ENCODE assay signal across 8 cellular contexts in the genomic region with DNA sequence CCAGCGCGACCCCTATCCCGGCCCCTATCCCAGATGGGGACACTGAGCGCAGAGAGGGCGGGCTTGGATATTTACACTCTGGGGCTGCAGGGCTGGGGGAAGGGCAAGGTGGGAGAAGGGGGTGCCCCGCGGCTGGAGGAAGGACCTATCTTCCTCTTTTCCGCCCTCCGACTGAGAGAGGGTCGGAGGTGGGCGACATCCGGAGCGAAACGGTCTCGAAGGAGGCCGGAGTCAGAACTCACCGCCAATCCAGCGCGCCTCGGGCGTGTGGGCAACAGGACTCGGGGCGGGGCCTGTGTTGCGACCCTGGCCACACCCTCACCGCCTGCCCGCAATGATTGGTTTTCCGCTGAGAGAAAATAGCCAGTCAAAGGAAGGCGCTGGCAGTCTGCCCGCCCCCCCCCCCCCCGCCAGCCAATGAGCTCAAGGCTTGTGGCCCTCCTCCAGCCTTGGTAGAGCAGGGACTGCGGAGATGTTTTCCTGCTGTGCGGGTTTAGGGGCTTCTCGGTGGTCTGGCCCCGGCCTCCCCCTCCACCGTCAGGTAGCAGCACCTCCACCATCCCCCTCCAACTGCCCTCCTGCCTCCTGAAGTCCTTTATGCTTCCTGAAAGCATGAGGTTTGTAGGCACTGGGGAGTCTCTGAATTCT. TPM values are rescaled to one million over a fixed set of nuclear protein-coding genes. Genes with fewer than 3 reads are reported as not detected.
DNase-seq lines count a peak whose midpoint lies in the region; ATAC-seq and TF ChIP-seq lines count a peak whose summit lies in the region.

A gene with protein sequence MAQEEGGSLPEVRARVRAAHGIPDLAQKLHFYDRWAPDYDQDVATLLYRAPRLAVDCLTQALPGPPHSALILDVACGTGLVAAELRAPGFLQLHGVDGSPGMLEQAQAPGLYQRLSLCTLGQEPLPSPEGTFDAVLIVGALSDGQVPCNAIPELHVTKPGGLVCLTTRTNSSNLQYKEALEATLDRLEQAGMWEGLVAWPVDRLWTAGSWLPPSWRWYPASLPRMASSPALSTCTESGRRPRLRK (minus strand): TSS at position 269 of the 648 bp plus-strand sequence. CDS start 376 bp downstream, outside the sequence.

- peak within 1 kb of the TSS; percentile 89 for H2AFZ ChIP-seq in parathyroid adenoma

- in situ Hi-C loops in transverse colon (cut with MboI; ENCODE audit: low pct_ligation_motif_present in 1 of 4, low pct_unique_long_range_greater_than_20kb in 1 of 4, low sequenced_read_pairs in 3 of 4): no loop called here

- H3K27ac ChIP-seq in parathyroid adenoma (peak within 1 kb of the TSS; percentile 69), transverse colon (peak within 1 kb of the TSS; percentile 81 to 84 (median 83))

- peaks cover 6% of the 10 kb centered on the region for H3K4me1 Mint-ChIP-seq in activated naive CD8-positive, alpha-beta T cell treated with anti-CD3 and anti-CD28 coated beads for 36 hours

- DNase-seq in NCI-H1092 treated with DMSO at 0.1 percent for 48 hours (lab: John Stamatoyannopoulos, UW) (peak; percentile 95), SKM-1 (lab: John Stamatoyannopoulos, UW; ENCODE audit: unreplicated experiment) (peak; percentile 75), Right ventricle myocardium superior (peak; percentile 95), transverse colon (peak; percentile 96)
- peak; percentile 91 for DNase-seq in activated naive CD8-positive, alpha-beta T cell treated with anti-CD3 and anti-CD28 coated beads for 36 hours

- no peak for TF ChIP-seq EP300 in transverse colon (IDR thresholded peaks at IDR 0.05; ENCODE audit: low read depth)

- H3K4me3 Mint-ChIP-seq in activated naive CD8-positive, alpha-beta T cell treated with anti-CD3 and anti-CD28 coated beads for 36 hours: peak within 1 kb of the TSS; percentile 81

- WGBS in transverse colon (ENCODE audit: low coverage in 1 of 2), 2 donors: 1 to 2% methylated on average over 12 to 29 of the region's 35 CpGs

- ATAC-seq in HG02610 (IDR thresholded peaks at IDR 0.05; ENCODE audit: unreplicated experiment) (peak; percentile 94), Right ventricle myocardium superior (ENCODE audit: poor library complexity) (peak; percentile 97)

- peak within 1 kb of the TSS; percentile 70 for H3K9ac ChIP-seq in parathyroid adenoma

- H3K27ac Mint-ChIP-seq in activated naive CD8-positive, alpha-beta T cell treated with anti-CD3 and anti-CD28 coated beads for 36 hours: peak within 1 kb of the TSS; percentile 72

- no peaks in the 10 kb centered on the region for H3K9me3 Mint-ChIP-seq in activated naive CD8-positive, alpha-beta T cell treated with anti-CD3 and anti-CD28 coated beads for 36 hours

- no peaks in the 10 kb centered on the region for H3K27me3 Mint-ChIP-seq in activated naive CD8-positive, alpha-beta T cell treated with anti-CD3 and anti-CD28 coated beads for 36 hours

- TF ChIP-seq CTCF in parathyroid adenoma (IDR thresholded peaks at IDR 0.05): no peak
- no peak for TF ChIP-seq CTCF in transverse colon (IDR thresholded peaks at IDR 0.05)

- intact Hi-C loops in Right ventricle myocardium superior (cut with DNase I): no loop called here
- intact Hi-C loops in transverse colon (cut with DNase I; ENCODE audit: low total_unique reads): no loop called here

- peak; percentile 52 for TF ChIP-seq POLR2A in GM10847 (IDR thresholded peaks at IDR 0.05; ENCODE audit: extremely low read depth, insufficient read length)
- TF ChIP-seq POLR2A in transverse colon (IDR thresholded peaks at IDR 0.05): peak; percentile 89

- no peaks in the 10 kb centered on the region for H3K27me3 ChIP-seq in parathyroid adenoma (ENCODE audit: control insufficient read depth, insufficient read depth, low read length)
- H3K27me3 ChIP-seq in transverse colon: no peaks in the 10 kb centered on the region

- H3K9me3 ChIP-seq in parathyroid adenoma (ENCODE audit: control insufficient read depth, low read length) (no peaks in the 10 kb centered on the region), transverse colon (no peaks in the 10 kb centered on the region)

- H3K79me2 ChIP-seq in parathyroid adenoma: no peaks in the 10 kb centered on the region

- H3K4me2 ChIP-seq in parathyroid adenoma (ENCODE audit: low read length): peak within 1 kb of the TSS; percentile 99

- peaks cover 6% of the 10 kb centered on the region for H3K4me1 ChIP-seq in parathyroid adenoma
- H3K4me1 ChIP-seq in transverse colon: peaks cover 8 to 25% (median 11%) of the 10 kb centered on the region in 4 donors

- H3K36me3 ChIP-seq in parathyroid adenoma (ENCODE audit: control insufficient read depth, insufficient read depth, low read length) (no peaks in the 10 kb centered on the region), transverse colon (no peaks in the 10 kb centered on the region)

- H3K36me3 Mint-ChIP-seq in activated naive CD8-positive, alpha-beta T cell treated with anti-CD3 and anti-CD28 coated beads for 36 hours: no peaks in the 10 kb centered on the region

- H3K4me3 ChIP-seq in parathyroid adenoma (ENCODE audit: low read depth, low read length): peak within 1 kb of the TSS; percentile 98
- H3K4me3 ChIP-seq in transverse colon: peak within 1 kb of the TSS; percentile 46 to 65 (median 58)

RNA-seq across cellular contexts. Expression of the gene that starts here (rescaled TPM):
- total RNA-seq in activated naive CD8-positive, alpha-beta T cell treated with anti-CD3 and anti-CD28 coated beads for 36 hours: under 1 TPM; 0.23 to 0.40 TPM
- 0.43 TPM for total RNA-seq in Right ventricle myocardium superior
- 10 to 100 TPM in 1 of 4 donors, 1 to 10 TPM in 3; 2.6 to 29.5 (median 5.1) TPM for total RNA-seq in transverse colon

Comparison
In these comparisons a context has a peak if more than half of its experiments do, and no peak if none do; other contexts are left out.
1. Peak in every context shown above with its lines: DNase-seq, ATAC-seq, H3K4me3 ChIP-seq and H3K27ac ChIP-seq.
2. Peak in DNase-seq in activated naive CD8-positive, alpha-beta T cell treated with anti-CD3 and anti-CD28 coated beads for 36 hours; RNA of the gene not detected or under 1 TPM.
3. Peak in DNase-seq and ATAC-seq in Right ventricle myocardium superior; RNA of the gene not detected or under 1 TPM.